In the genomic region with DNA sequence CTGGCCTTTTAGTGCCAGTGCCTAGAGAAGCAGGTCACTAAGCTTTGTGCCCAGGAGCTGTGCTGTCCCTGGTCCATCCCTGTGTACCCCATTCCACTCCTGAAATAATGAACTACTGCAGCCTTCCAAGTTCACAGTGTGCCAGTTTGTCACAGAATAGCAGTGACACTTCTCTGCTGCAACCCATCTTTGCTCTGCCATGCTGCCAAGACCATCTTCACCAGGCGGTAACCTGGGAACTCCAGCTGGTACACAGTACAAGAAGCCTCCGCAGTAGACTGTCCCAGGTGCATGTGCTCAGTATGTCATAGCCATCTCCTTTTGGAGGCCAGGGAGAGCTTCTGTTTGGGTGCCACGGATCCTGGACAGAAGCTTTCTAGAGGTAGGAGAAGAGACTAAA, we compare ENCODE assay signal across 2 cellular contexts.
TF ChIP-seq lines count a peak whose summit lies in the region.

No MANE protein-coding gene starts in this region.

TF ChIP-seq in SK-N-SH, 30 proteins besides CTCF, POLR2A, EP300 and RAD21 (continued from another document):
- TF ChIP-seq, protein P1, sequence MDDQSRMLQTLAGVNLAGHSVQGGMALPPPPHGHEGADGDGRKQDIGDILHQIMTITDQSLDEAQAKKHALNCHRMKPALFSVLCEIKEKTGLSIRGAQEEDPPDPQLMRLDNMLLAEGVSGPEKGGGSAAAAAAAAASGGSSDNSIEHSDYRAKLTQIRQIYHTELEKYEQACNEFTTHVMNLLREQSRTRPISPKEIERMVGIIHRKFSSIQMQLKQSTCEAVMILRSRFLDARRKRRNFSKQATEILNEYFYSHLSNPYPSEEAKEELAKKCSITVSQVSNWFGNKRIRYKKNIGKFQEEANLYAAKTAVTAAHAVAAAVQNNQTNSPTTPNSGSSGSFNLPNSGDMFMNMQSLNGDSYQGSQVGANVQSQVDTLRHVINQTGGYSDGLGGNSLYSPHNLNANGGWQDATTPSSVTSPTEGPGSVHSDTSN (IDR thresholded peaks at IDR 0.05) = no peak
- no peak for TF ChIP-seq TEAD4 (IDR thresholded peaks at IDR 0.05; ENCODE audit: borderline replicate concordance, insufficient read depth)
- no peak for TF ChIP-seq TAF1 (IDR thresholded peaks at IDR 0.05; ENCODE audit: borderline replicate concordance, low read depth, low read length)
- no peak for TF ChIP-seq JUND (IDR thresholded peaks at IDR 0.05)
- TF ChIP-seq, protein P2, sequence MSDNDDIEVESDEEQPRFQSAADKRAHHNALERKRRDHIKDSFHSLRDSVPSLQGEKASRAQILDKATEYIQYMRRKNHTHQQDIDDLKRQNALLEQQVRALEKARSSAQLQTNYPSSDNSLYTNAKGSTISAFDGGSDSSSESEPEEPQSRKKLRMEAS (IDR thresholded peaks at IDR 0.05; ENCODE audit: low read depth) = no peak
- no peak for TF ChIP-seq RXRA (IDR thresholded peaks at IDR 0.05; ENCODE audit: borderline replicate concordance, low read depth)
- no peak for TF ChIP-seq RFX5 (IDR thresholded peaks at IDR 0.05; ENCODE audit: low read length)
- TF ChIP-seq RCOR1 (IDR thresholded peaks at IDR 0.05; ENCODE audit: low read length) = no peak
- no peak for TF ChIP-seq SIN3A (IDR thresholded peaks at IDR 0.05; ENCODE audit: borderline replicate concordance, low read depth, low read length)
- no peak for TF ChIP-seq TCF12 (IDR thresholded peaks at IDR 0.05)
TF ChIP-seq in SK-N-SH: peak in this region for 0.

TF ChIP-seq in SK-N-SH treated with all-trans-retinoic acid at 6 μM for 48 hours, 23 proteins besides CTCF, POLR2A, EP300 and RAD21 (continued from another document):
- TF ChIP-seq, protein P3, sequence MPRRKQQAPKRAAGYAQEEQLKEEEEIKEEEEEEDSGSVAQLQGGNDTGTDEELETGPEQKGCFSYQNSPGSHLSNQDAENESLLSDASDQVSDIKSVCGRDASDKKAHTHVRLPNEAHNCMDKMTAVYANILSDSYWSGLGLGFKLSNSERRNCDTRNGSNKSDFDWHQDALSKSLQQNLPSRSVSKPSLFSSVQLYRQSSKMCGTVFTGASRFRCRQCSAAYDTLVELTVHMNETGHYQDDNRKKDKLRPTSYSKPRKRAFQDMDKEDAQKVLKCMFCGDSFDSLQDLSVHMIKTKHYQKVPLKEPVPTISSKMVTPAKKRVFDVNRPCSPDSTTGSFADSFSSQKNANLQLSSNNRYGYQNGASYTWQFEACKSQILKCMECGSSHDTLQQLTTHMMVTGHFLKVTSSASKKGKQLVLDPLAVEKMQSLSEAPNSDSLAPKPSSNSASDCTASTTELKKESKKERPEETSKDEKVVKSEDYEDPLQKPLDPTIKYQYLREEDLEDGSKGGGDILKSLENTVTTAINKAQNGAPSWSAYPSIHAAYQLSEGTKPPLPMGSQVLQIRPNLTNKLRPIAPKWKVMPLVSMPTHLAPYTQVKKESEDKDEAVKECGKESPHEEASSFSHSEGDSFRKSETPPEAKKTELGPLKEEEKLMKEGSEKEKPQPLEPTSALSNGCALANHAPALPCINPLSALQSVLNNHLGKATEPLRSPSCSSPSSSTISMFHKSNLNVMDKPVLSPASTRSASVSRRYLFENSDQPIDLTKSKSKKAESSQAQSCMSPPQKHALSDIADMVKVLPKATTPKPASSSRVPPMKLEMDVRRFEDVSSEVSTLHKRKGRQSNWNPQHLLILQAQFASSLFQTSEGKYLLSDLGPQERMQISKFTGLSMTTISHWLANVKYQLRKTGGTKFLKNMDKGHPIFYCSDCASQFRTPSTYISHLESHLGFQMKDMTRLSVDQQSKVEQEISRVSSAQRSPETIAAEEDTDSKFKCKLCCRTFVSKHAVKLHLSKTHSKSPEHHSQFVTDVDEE (CRISPR knock-in tag; IDR thresholded peaks at IDR 0.05) = no peak
